11 cellular contexts compared by ENCODE assay signal in genomic region chr10:101063548-101064414, GRCh38.
DNase-seq lines count a peak whose midpoint lies in the region; ATAC-seq and TF ChIP-seq lines count a peak whose summit lies in the region.
"Had no signal": no experiment of that assay in that cellular context is flagged by ENCODE, and none has a peak within 500 bp of the region (broad histone marks: within the 10 kb centered on the region; RNA-seq: fewer than 3 reads in every experiment).

No MANE protein-coding gene starts in this region.

- H3K9me3 Mint-ChIP-seq in memory B cell: no peaks in the 10 kb centered on the region
- H3K9me3 Mint-ChIP-seq in stimulated activated naive CD8-positive, alpha-beta T cell treated with anti-CD3 and anti-CD28 coated beads, Interleukin-15, amount 100 ng/mL, for 72 hours: no peaks in the 10 kb centered on the region

- no peaks in the 10 kb centered on the region for H3K36me3 Mint-ChIP-seq in memory B cell

- H3K4me1 ChIP-seq in ES-I3 (ENCODE audit: insufficient read depth, low read length): peaks cover 20% of the 10 kb centered on the region

- H3K27ac ChIP-seq in 22Rv1 (peak overlapping the region; percentile 100), RWPE1 (peak overlapping the region; percentile 94)

- H3K27ac Mint-ChIP-seq in memory B cell: no peak overlapping the region
- no peak overlapping the region for H3K27ac Mint-ChIP-seq in stimulated activated naive CD8-positive, alpha-beta T cell treated with anti-CD3 and anti-CD28 coated beads, Interleukin-15, amount 100 ng/mL, for 72 hours

- no peaks in the 10 kb centered on the region for H3K36me3 ChIP-seq in ES-I3 (ENCODE audit: insufficient read depth, low read length)

- CTCF ChIA-PET in RWPE1 (lab: Yijun Ruan, JAX): interaction anchor here (1.6 kb wide), 1 partner anchor 78 kb away, joined by 6 read pairs; no protein-coding TSS in a partner anchor

- ATAC-seq in memory B cell (ENCODE audit: low read depth) (no peak), HG03196 (IDR thresholded peaks at IDR 0.05; ENCODE audit: unreplicated experiment) (no peak), HG02642 (IDR thresholded peaks at IDR 0.05; ENCODE audit: poor library complexity, unreplicated experiment) (no peak)
- ATAC-seq in stimulated activated naive CD8-positive, alpha-beta T cell treated with anti-CD3 and anti-CD28 coated beads, Interleukin-15, amount 100 ng/mL, for 72 hours: no peak

- no peaks in the 10 kb centered on the region for H3K9me3 ChIP-seq in ES-I3 (ENCODE audit: control insufficient read depth, insufficient read depth, low read length)

- POLR2A ChIA-PET in RWPE1 (lab: Yijun Ruan, JAX; ENCODE audit: low non-redundant PET): no interaction called here

- H3K4me1 Mint-ChIP-seq in memory B cell: peaks cover 24% of the 10 kb centered on the region
- H3K4me1 Mint-ChIP-seq in stimulated activated naive CD8-positive, alpha-beta T cell treated with anti-CD3 and anti-CD28 coated beads, Interleukin-15, amount 100 ng/mL, for 72 hours: peaks cover 59% of the 10 kb centered on the region

- DNase-seq in RWPE1 (ENCODE audit: low spot score) (no peak), memory B cell (ENCODE audit: low spot score in 2 of 2) (no peak), NCI-H187 (lab: John Stamatoyannopoulos, UW) (no peak)
- DNase-seq in stimulated activated naive CD8-positive, alpha-beta T cell treated with anti-CD3 and anti-CD28 coated beads, Interleukin-15, amount 100 ng/mL, for 72 hours: no peak
- DNase-seq: activated naive CD4-positive, alpha-beta T cell treated with anti-CD3 and anti-CD28 coated beads, Interleukin-2, amount 50 U/mL, for 16 hours; COR-L47; effector CD4-positive, alpha-beta T cell had no signal

- peaks cover 9% of the 10 kb centered on the region for H3K27me3 Mint-ChIP-seq in memory B cell
- H3K27me3 Mint-ChIP-seq in stimulated activated naive CD8-positive, alpha-beta T cell treated with anti-CD3 and anti-CD28 coated beads, Interleukin-15, amount 100 ng/mL, for 72 hours: peaks cover 65% of the 10 kb centered on the region

- peak overlapping the region; percentile 13; the same call in 1 of the 2 replicates for H3K9ac ChIP-seq in ES-I3 (ENCODE audit: low read depth, low read length)

- H3K4me3 Mint-ChIP-seq in memory B cell: peak overlapping the region; percentile 33
- H3K4me3 Mint-ChIP-seq in stimulated activated naive CD8-positive, alpha-beta T cell treated with anti-CD3 and anti-CD28 coated beads, Interleukin-15, amount 100 ng/mL, for 72 hours: peak overlapping the region in 1 of 2 donors; percentile 24

- no peak for TF ChIP-seq CTCF in 22Rv1 (IDR thresholded peaks at IDR 0.05)
- TF ChIP-seq CTCF in RWPE1 (conservative IDR thresholded peaks at IDR 0.05; ENCODE audit: low read depth): no peak
